25 cellular contexts compared by ENCODE assay signal in genomic region chr7:157617401-157617800, GRCh38.
DNase-seq lines count a peak whose midpoint lies in the region; ATAC-seq, FAIRE-seq and TF ChIP-seq lines count a peak whose summit lies in the region.
"Had no signal": no experiment of that assay in that cellular context is flagged by ENCODE, and none has a peak within 500 bp of the region (broad histone marks: within the 10 kb centered on the region; RNA-seq: fewer than 3 reads in every experiment).

No MANE protein-coding gene starts in this region.

- in situ Hi-C loops in K562 (cut with MboI) = no loop called here

- peaks cover 86 to 98% of the 10 kb centered on the region in 2 experiments for H3K27me3 ChIP-seq in K562 (ENCODE audit: control insufficient read depth in 2 of 2, insufficient read depth in 2 of 2, low read length in 2 of 2)
- H3K27me3 ChIP-seq in neural cell (ENCODE audit: insufficient read depth, low read depth, low read length) = no peaks in the 10 kb centered on the region
- H3K27me3 ChIP-seq in small intestine (ENCODE audit: control insufficient read depth in 2 of 2, insufficient read depth in 2 of 2, low read length in 2 of 2) = no peaks in the 10 kb centered on the region
- H3K27me3 ChIP-seq: BE2C had no signal

- FAIRE-seq in K562 (lab: Jason Lieb, UNC) (no peak), small intestine (lab: Jason Lieb, UNC) (no peak)
- FAIRE-seq: A549, GM12891, GM18507, H1 had no signal

- no peak for ATAC-seq in activated CD8-positive, alpha-beta memory T cell treated with anti-CD3 and anti-CD28 coated beads, Interleukin-2, amount 10 ng/mL, durations not matched to agents 7 days and 5 days
- no peak for ATAC-seq in K562
- ATAC-seq: A549 had no signal

- under 1% methylated on average over 15 of the region's 19 CpGs for WGBS in K562 (ENCODE audit: insufficient coverage, low coverage, missing lambda C conversion rate)
- 90 to 94% (median 94%) methylated on average over 19 of the region's 19 CpGs for WGBS in small intestine, 3 donors

- H3K36me3 ChIP-seq in K562 (ENCODE audit: control insufficient read depth, insufficient read depth, low read length) = no peaks in the 10 kb centered on the region
- H3K36me3 ChIP-seq in neural cell (ENCODE audit: insufficient read depth, low read length) = peaks cover 16% of the 10 kb centered on the region
- no peaks in the 10 kb centered on the region for H3K36me3 ChIP-seq in small intestine (ENCODE audit: control insufficient read depth in 2 of 2, insufficient read depth in 2 of 2, low read length in 2 of 2)
- H3K36me3 ChIP-seq: BE2C; BLaER1 treated with 17β-estradiol and CSF1 and Interleukin-3, amounts not matched to agents 10 nM and 100 nM had no signal

- TF ChIP-seq CTCF in K562 (IDR thresholded peaks at IDR 0.05 in 2 of 3, conservative IDR thresholded peaks at IDR 0.05 in 1 of 3; ENCODE audit: insufficient read depth in 2 of 3, low read depth in 1 of 3, low read length in 3 of 3) = no peak
- no peak for TF ChIP-seq CTCF in neural cell (IDR thresholded peaks at IDR 0.05; ENCODE audit: poor library complexity, severe bottlenecking)

- H3F3A ChIP-seq in neural cell (ENCODE audit: insufficient read depth, low read length, poor library complexity, severe bottlenecking) = no peaks in the 10 kb centered on the region

- TF ChIP-seq EP300 in K562 (IDR thresholded peaks at IDR 0.05; ENCODE audit: low read length) (no peak), neural cell (conservative IDR thresholded peaks at IDR 0.05; ENCODE audit: poor library complexity, severe bottlenecking) (no peak)

- H2AFZ ChIP-seq in K562 (ENCODE audit: low read depth, low read length) (no peak overlapping the region), neural cell (ENCODE audit: low read depth, low read length) (no peak overlapping the region)
- H2AFZ ChIP-seq: GM23248 had no signal

- H3K4me1 Mint-ChIP-seq in activated CD8-positive, alpha-beta memory T cell treated with anti-CD3 and anti-CD28 coated beads, Interleukin-2, amount 10 ng/mL, durations not matched to agents 7 days and 5 days = peaks cover 1% of the 10 kb centered on the region

- CTCF ChIA-PET in activated CD8-positive, alpha-beta memory T cell treated with anti-CD3 and anti-CD28 coated beads, Interleukin-2, amount 10 ng/mL, durations not matched to agents 7 days and 5 days (lab: Charles Lee) = no interaction called here
- CTCF ChIA-PET in K562 (lab: Yijun Ruan, JAX; ENCODE audit: low intra/inter-chr PET ratio) = no interaction called here

- H3K9me3 Mint-ChIP-seq in activated CD8-positive, alpha-beta memory T cell treated with anti-CD3 and anti-CD28 coated beads, Interleukin-2, amount 10 ng/mL, durations not matched to agents 7 days and 5 days (ENCODE audit: low read depth) = no peaks in the 10 kb centered on the region

- H3K4me3 Mint-ChIP-seq in activated CD8-positive, alpha-beta memory T cell treated with anti-CD3 and anti-CD28 coated beads, Interleukin-2, amount 10 ng/mL, durations not matched to agents 7 days and 5 days = no peak overlapping the region
- H3K4me3 Mint-ChIP-seq: CD14-positive monocyte; CD4-positive, alpha-beta memory T cell had no signal

- intact Hi-C loops in K562 (cut with micrococcal nuclease) (no loop called here), posterior vena cava (cut with DNase I) (no loop called here)

- no peak overlapping the region for H3K4me2 ChIP-seq in K562 (ENCODE audit: insufficient read depth, low read length)
- no peak overlapping the region for H3K4me2 ChIP-seq in neural cell (ENCODE audit: low read length)
- H3K4me2 ChIP-seq: A549 had no signal

- H3K9me1 ChIP-seq in K562 (ENCODE audit: control insufficient read depth, insufficient read depth, low read length) = peaks cover 6% of the 10 kb centered on the region

- peaks cover 0 to 17% of the 10 kb centered on the region in 2 experiments; a peak in 1 of 5 replicates for H3K4me1 ChIP-seq in K562 (replicated peaks in 1 of 2; ENCODE audit: control insufficient read depth in 2 of 2, insufficient read depth in 2 of 2, low read length in 2 of 2)
- H3K4me1 ChIP-seq in small intestine (ENCODE audit: control insufficient read depth in 2 of 2, insufficient read depth in 1 of 2, low read depth in 1 of 2, low read length in 1 of 2) = no peaks in the 10 kb centered on the region
- H3K4me1 ChIP-seq: A549, BE2C had no signal

- H3K9me2 ChIP-seq in neural cell (ENCODE audit: insufficient read depth, low read length) = no peaks in the 10 kb centered on the region

- no peak overlapping the region for H3K9ac ChIP-seq in K562 (ENCODE audit: insufficient read depth in 1 of 2, low read depth in 2 of 2, low read length in 2 of 2)
- H3K9ac ChIP-seq in neural cell (ENCODE audit: low read length) = no peak overlapping the region
- H3K9ac ChIP-seq: BLaER1 treated with 17β-estradiol and CSF1 and Interleukin-3, amounts not matched to agents 10 nM and 100 nM; GM23248 had no signal

- no TSS peak for BruUV-seq in K562 (replicated peaks; lab: Mats Ljungman, UMichigan)

- H4K20me1 ChIP-seq in K562 (replicated peaks; ENCODE audit: control insufficient read depth, insufficient read depth, low read length) (peaks cover 25% of the 10 kb centered on the region), neural cell (ENCODE audit: insufficient read depth) (no peaks in the 10 kb centered on the region)
- H4K20me1 ChIP-seq: BLaER1 treated with 17β-estradiol and CSF1 and Interleukin-3, amounts not matched to agents 10 nM and 100 nM had no signal

- H3K9me3 ChIP-seq in K562 (replicated peaks; ENCODE audit: control insufficient read depth, insufficient read depth, low read depth, low read length) = no peaks in the 10 kb centered on the region
- H3K9me3 ChIP-seq in neural cell (ENCODE audit: low read length) = no peaks in the 10 kb centered on the region
- H3K9me3 ChIP-seq in small intestine (ENCODE audit: control insufficient read depth, low read depth) = no peaks in the 10 kb centered on the region
- H3K9me3 ChIP-seq: A549; BE2C; BLaER1 treated with 17β-estradiol and CSF1 and Interleukin-3, amounts not matched to agents 10 nM and 100 nM; Caco-2 had no signal

- H3K79me2 ChIP-seq in K562 (ENCODE audit: control insufficient read depth, insufficient read depth, low read length) (no peaks in the 10 kb centered on the region), neural cell (replicated peaks; ENCODE audit: insufficient read depth, low read length) (peaks cover 3% of the 10 kb centered on the region)

- POLR2A ChIA-PET in K562 (lab: Yijun Ruan, JAX) = no interaction called here

- no peaks in the 10 kb centered on the region for H3K36me3 Mint-ChIP-seq in activated CD8-positive, alpha-beta memory T cell treated with anti-CD3 and anti-CD28 coated beads, Interleukin-2, amount 10 ng/mL, durations not matched to agents 7 days and 5 days
- H3K36me3 Mint-ChIP-seq: CD4-positive, alpha-beta memory T cell had no signal

- H3K4me3 ChIP-seq in K562 = no peak overlapping the region
- no peak overlapping the region for H3K4me3 ChIP-seq in neural cell (ENCODE audit: low read length)
- H3K4me3 ChIP-seq in small intestine (ENCODE audit: low read depth in 1 of 2, low read length in 2 of 2) = no peak overlapping the region
- H3K4me3 ChIP-seq: A549; BLaER1 treated with 17β-estradiol and CSF1 and Interleukin-3, amounts not matched to agents 10 nM and 100 nM; GM23248 had no signal

- no peak for TF ChIP-seq RAD21 in K562 (CRISPR knock-in tag; conservative IDR thresholded peaks at IDR 0.05 in 1 of 2, IDR thresholded peaks at IDR 0.05 in 1 of 2)
- no peak for TF ChIP-seq RAD21 in neural cell (conservative IDR thresholded peaks at IDR 0.05)

- H3K27ac ChIP-seq in K562 (ENCODE audit: extremely low read depth, low read depth, low read length) (no peak overlapping the region), neural cell (ENCODE audit: low read length) (no peak overlapping the region), small intestine (ENCODE audit: low read depth in 1 of 2, low read length in 1 of 2) (no peak overlapping the region)
- H3K27ac ChIP-seq: A549; BLaER1 treated with 17β-estradiol and CSF1 and Interleukin-3, amounts not matched to agents 10 nM and 100 nM; GM23248 had no signal

- no peak for TF ChIP-seq POLR2A in K562 (conservative IDR thresholded peaks at IDR 0.05)

- DNase-seq in activated CD8-positive, alpha-beta memory T cell treated with anti-CD3 and anti-CD28 coated beads, Interleukin-2, amount 10 ng/mL, durations not matched to agents 7 days and 5 days = peak; percentile 14
- no peak for DNase-seq in activated CD8-positive, alpha-beta memory T cell treated with anti-CD3 and anti-CD28 coated beads, Interleukin-2, amount 50 U/mL, for 48 hours
- DNase-seq in K562 (ENCODE audit: extremely low read depth in 1 of 4, low spot score in 3 of 4) (no peak), posterior vena cava (ENCODE audit: low spot score) (peak; percentile 46), OCI-M2 (lab: John Stamatoyannopoulos, UW; ENCODE audit: unreplicated experiment) (no peak), small intestine (no peak)
- no peak for DNase-seq in stimulated activated CD4-positive, alpha-beta T cell treated with anti-CD3 and anti-CD28 coated beads, Interleukin-4, amount 100 ng/mL, for 1 hour
- DNase-seq: 8988T; ACHN; AML-193; BE2C; Caco-2; CD4-positive, alpha-beta memory T cell; DMS79; GF-D8; GM23248; H7; HCEC 1CT had no signal

- H3K27ac Mint-ChIP-seq in activated CD8-positive, alpha-beta memory T cell treated with anti-CD3 and anti-CD28 coated beads, Interleukin-2, amount 10 ng/mL, durations not matched to agents 7 days and 5 days = no peak overlapping the region
- H3K27ac Mint-ChIP-seq: CD14-positive monocyte had no signal

- peaks cover 10% of the 10 kb centered on the region for H3K27me3 Mint-ChIP-seq in activated CD8-positive, alpha-beta memory T cell treated with anti-CD3 and anti-CD28 coated beads, Interleukin-2, amount 10 ng/mL, durations not matched to agents 7 days and 5 days
- H3K27me3 Mint-ChIP-seq: CD4-positive, alpha-beta memory T cell had no signal

TF ChIP-seq in K562, 482 proteins besides CTCF, POLR2A, EP300 and RAD21:
- TF ChIP-seq HNRNPLL (IDR thresholded peaks at IDR 0.05; ENCODE audit: low read depth, low read length, poor library complexity, severe bottlenecking) (peak; percentile 37), MCM5 (IDR thresholded peaks at IDR 0.05; ENCODE audit: low read depth) (no peak)

TF ChIP-seq in neural cell, 6 proteins besides CTCF, POLR2A, EP300 and RAD21 (continues in another document):
- TF ChIP-seq MXI1 (conservative IDR thresholded peaks at IDR 0.05; ENCODE audit: poor library complexity, severe bottlenecking) (no peak), EZH2 (IDR thresholded peaks at IDR 0.05; ENCODE audit: borderline replicate concordance, insufficient read depth, low read length, poor library complexity, severe bottlenecking) (no peak), TAF1 (IDR thresholded peaks at IDR 0.05; ENCODE audit: low read depth) (no peak), SMC3 (conservative IDR thresholded peaks at IDR 0.05; ENCODE audit: poor library complexity) (no peak)

Comparison
In these comparisons a context has a peak if more than half of its experiments do, and no peak if none do; other contexts are left out.
1. DNase-seq: peak in activated CD8-positive, alpha-beta memory T cell treated with anti-CD3 and anti-CD28 coated beads, Interleukin-2, amount 10 ng/mL, durations not matched to agents 7 days and 5 days (single experiment) and posterior vena cava (single experiment); none in activated CD8-positive, alpha-beta memory T cell treated with anti-CD3 and anti-CD28 coated beads, Interleukin-2, amount 50 U/mL, for 48 hours (single experiment), K562 (0 of 4), OCI-M2 (single experiment), small intestine (single experiment) and stimulated activated CD4-positive, alpha-beta T cell treated with anti-CD3 and anti-CD28 coated beads, Interleukin-4, amount 100 ng/mL, for 1 hour (single experiment).